In the genomic region with DNA sequence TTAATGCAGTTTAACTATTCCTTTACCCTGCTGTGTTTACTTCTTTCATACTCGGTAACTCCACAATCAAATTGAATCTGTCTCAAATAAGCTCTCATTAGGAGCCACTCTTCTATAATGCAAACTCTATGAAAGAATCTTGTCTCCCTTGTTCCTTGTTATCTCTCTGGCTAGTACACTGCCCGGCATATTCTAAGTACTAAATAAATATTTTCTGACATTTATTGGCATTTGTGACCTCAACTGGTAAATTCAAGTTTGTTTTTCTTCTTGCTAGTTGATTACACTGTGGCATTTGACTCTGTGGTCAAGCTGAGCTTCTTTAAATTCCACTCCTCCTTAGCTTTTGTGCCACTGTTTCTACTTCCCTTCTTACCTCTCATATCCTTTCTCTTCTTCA, we compare ENCODE assay signal across 20 cellular contexts.
A peak's percentile ranks its signal among the peaks of the same experiment; 100 is the strongest.
DNase-seq lines count a peak whose midpoint lies in the region; ATAC-seq and TF ChIP-seq lines count a peak whose summit lies in the region.
"Had no signal": no experiment of that assay in that cellular context is flagged by ENCODE, and none has a peak within 500 bp of the region (broad histone marks: within the 10 kb centered on the region; RNA-seq: fewer than 3 reads in every experiment).

No MANE protein-coding gene starts in this region.

- H2BK120ac ChIP-seq in mesendoderm (ENCODE audit: low read depth, low read length) = no peak overlapping the region

- peak; percentile 29 for ATAC-seq in upper lobe of right lung
- ATAC-seq: A549, GM23338 had no signal

- intact Hi-C loops in upper lobe of right lung (cut with DNase I) (no loop called here), cardiac septum (cut with DNase I) (no loop called here)

- H3K36me3 ChIP-seq in mesendoderm (ENCODE audit: control insufficient read depth, insufficient read depth, low read length) = no peaks in the 10 kb centered on the region
- no peaks in the 10 kb centered on the region for H3K36me3 ChIP-seq in upper lobe of right lung

- DNase-seq in MV-4-11 (lab: John Stamatoyannopoulos, UW) (peak; percentile 21), mesendoderm (peak; percentile 11), upper lobe of right lung (no peak), NCI-H1092 treated with DMSO at 0.1 percent for 48 hours (lab: John Stamatoyannopoulos, UW) (no peak), cardiac septum (ENCODE audit: low spot score) (no peak)
- DNase-seq in stimulated activated naive CD4-positive, alpha-beta T cell treated with Interleukin-2 at 50 U/mL for 16 hours (lab: John Stamatoyannopoulos, UW) = no peak
- DNase-seq: 8988T; ACHN; C1 segment of cervical spinal cord; Calu3; CD4-positive, alpha-beta memory T cell; COR-L47; DMS53; DMS79 treated with DMSO at 0.1 percent for 48 hours; GF-D8; H9; HFFc6 had no signal

- H3K4me1 ChIP-seq in mesendoderm (ENCODE audit: control insufficient read depth, low read depth, low read length) = no peaks in the 10 kb centered on the region
- H3K4me1 ChIP-seq in upper lobe of right lung = no peaks in the 10 kb centered on the region
- H3K4me1 ChIP-seq: A549 had no signal

- H2BK5ac ChIP-seq in mesendoderm (ENCODE audit: low read length) = no peak overlapping the region

- H3K4me3 ChIP-seq in mesendoderm (ENCODE audit: low read length) = no peak overlapping the region
- H3K4me3 ChIP-seq in upper lobe of right lung = no peak overlapping the region
- H3K4me3 ChIP-seq: A549, GM23338 had no signal

- no peak overlapping the region for H3K56ac ChIP-seq in mesendoderm (ENCODE audit: low read length)

- no peak overlapping the region for H2BK15ac ChIP-seq in mesendoderm (replicated peaks; ENCODE audit: low read depth)

- H3K79me1 ChIP-seq in mesendoderm (ENCODE audit: low read length) = no peaks in the 10 kb centered on the region

- H3K79me2 ChIP-seq in mesendoderm (ENCODE audit: control insufficient read depth, insufficient read depth, low read length) = no peaks in the 10 kb centered on the region

- H3K4ac ChIP-seq in mesendoderm (ENCODE audit: low read depth, low read length) = no peak overlapping the region

- no peak overlapping the region for H3K4me2 ChIP-seq in mesendoderm (ENCODE audit: low read length)
- H3K4me2 ChIP-seq: A549, GM23338 had no signal

- no CpG with 5 or more reads among the region's 2 CpGs for WGBS in mesendoderm (ENCODE audit: extremely low coverage, insufficient coverage, low lambda C conversion rate)

- H4K5ac ChIP-seq in mesendoderm (ENCODE audit: low read length) = no peak overlapping the region

- H3K23ac ChIP-seq in mesendoderm (ENCODE audit: low read length) = no peak overlapping the region

- no peaks in the 10 kb centered on the region for H3K27me3 ChIP-seq in mesendoderm (ENCODE audit: insufficient read depth, low read length, poor library complexity)
- no peaks in the 10 kb centered on the region for H3K27me3 ChIP-seq in upper lobe of right lung

- H3K9ac ChIP-seq in mesendoderm (ENCODE audit: low read length) = no peak overlapping the region

- H2AK5ac ChIP-seq in mesendoderm (ENCODE audit: low read length) = no peak overlapping the region

- H4K8ac ChIP-seq in mesendoderm (ENCODE audit: low read depth, low read length) = no peak overlapping the region

- TF ChIP-seq CTCF in 22Rv1 (IDR thresholded peaks at IDR 0.05) = no peak
- no peak for TF ChIP-seq CTCF in upper lobe of right lung (IDR thresholded peaks at IDR 0.05)

- H3K9me3 ChIP-seq in upper lobe of right lung = no peaks in the 10 kb centered on the region
- H3K9me3 ChIP-seq: A549 had no signal

- no peak overlapping the region for H3K18ac ChIP-seq in mesendoderm (ENCODE audit: low read length)

- H3K27ac ChIP-seq in 22Rv1 (peak overlapping the region; percentile 72), mesendoderm (ENCODE audit: low read depth, low read length) (no peak overlapping the region), upper lobe of right lung (no peak overlapping the region)
- H3K27ac ChIP-seq: A549 had no signal

Comparison
In these comparisons a context has a peak if more than half of its experiments do, and no peak if none do; other contexts are left out.
1. DNase-seq: peak in MV-4-11 (single experiment) and mesendoderm (single experiment); none in upper lobe of right lung (single experiment), NCI-H1092 treated with DMSO at 0.1 percent for 48 hours (single experiment), cardiac septum (single experiment) and stimulated activated naive CD4-positive, alpha-beta T cell treated with Interleukin-2 at 50 U/mL for 16 hours (single experiment).